7 cellular contexts compared by ENCODE assay signal in the genomic region with DNA sequence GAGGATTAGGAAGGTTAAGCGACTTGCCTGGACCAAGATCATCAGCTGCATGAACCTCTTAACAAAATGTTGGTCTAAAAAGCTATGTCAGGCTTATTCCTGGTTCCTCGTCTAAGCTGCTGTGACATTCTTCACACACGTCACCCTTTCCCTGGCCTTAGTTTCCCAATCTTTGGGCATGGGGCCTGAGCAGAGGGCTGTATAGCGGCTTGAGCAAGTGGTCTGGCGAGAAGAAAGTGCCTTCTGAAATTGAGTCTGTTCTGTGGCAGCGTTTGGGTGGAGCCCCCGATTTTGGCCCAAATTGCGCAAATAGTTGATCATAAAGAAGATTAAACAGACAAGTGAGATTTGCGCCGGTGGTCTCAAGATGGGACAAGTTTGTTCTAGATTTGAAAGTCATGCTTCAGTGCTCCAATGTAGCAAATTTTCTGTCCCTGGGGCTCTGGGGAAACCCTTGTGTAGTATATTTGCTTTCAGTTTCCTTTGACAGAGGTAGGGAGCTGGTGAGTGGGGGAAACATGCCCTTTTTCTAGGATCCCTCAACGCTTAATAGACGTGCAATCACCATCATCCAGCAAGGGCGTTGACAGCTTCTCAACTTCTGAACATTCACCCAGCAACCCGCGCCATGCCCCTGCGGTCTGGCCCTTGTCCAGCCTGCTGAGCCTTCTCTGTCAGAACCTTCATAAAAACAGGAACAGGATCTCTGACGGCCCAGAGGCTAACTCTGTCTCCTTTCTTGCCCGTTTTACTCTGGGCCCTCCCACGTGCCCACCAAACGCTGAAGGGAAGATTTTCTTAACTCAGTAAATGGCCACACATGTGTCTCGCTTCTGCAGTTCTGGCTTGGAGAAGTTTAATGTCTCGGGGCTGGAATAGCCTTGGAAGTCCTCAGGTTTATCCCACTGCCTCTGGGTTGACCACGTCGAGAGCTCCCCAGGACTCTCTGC. TPM values are rescaled to one million over a fixed set of nuclear protein-coding genes. Genes with fewer than 3 reads are reported as not detected.
A peak's percentile ranks its signal among the peaks of the same experiment; 100 is the strongest.
DNase-seq lines count a peak whose midpoint lies in the region; ATAC-seq and TF ChIP-seq lines count a peak whose summit lies in the region.

No MANE protein-coding gene starts in this region.

- peak overlapping the region; percentile 74 to 94 for H3K27ac Mint-ChIP-seq in effector memory CD8-positive, alpha-beta T cell

- no peaks in the 10 kb centered on the region for H3K36me3 ChIP-seq in RWPE2 (ENCODE audit: low read depth)

- H3K4me3 Mint-ChIP-seq in effector memory CD8-positive, alpha-beta T cell: peak overlapping the region; percentile 51 to 60

- H3K36me3 Mint-ChIP-seq in effector memory CD8-positive, alpha-beta T cell (ENCODE audit: insufficient read depth): no peaks in the 10 kb centered on the region

- TF ChIP-seq POLR2A in GM18951 (IDR thresholded peaks at IDR 0.05; ENCODE audit: extremely low read depth, insufficient read depth, insufficient read length): peak; percentile 7

- peak overlapping the region; percentile 70 for H3K27ac ChIP-seq in RWPE2 (ENCODE audit: poor library complexity, severe bottlenecking)

- H3K4me1 Mint-ChIP-seq in effector memory CD8-positive, alpha-beta T cell (ENCODE audit: low read depth in 2 of 2): peaks cover 10 to 40% of the 10 kb centered on the region in 2 donors

- TF ChIP-seq CTCF in RWPE2 (IDR thresholded peaks at IDR 0.05; ENCODE audit: poor library complexity, severe bottlenecking): no peak

- H3K9me3 ChIP-seq in RWPE2 (ENCODE audit: severe bottlenecking): no peaks in the 10 kb centered on the region

- in situ Hi-C loops in GM18951 (cut with MboI; ENCODE audit: low sequenced_read_pairs, unreplicated experiment): no loop called here

- no peak for DNase-seq in RWPE2 (ENCODE audit: low spot score)
- peak; percentile 4 to 31 (median 5) for DNase-seq in effector memory CD8-positive, alpha-beta T cell
- peak; percentile 12 to 36 (median 17) for DNase-seq in stimulated activated CD4-positive, alpha-beta T cell treated with anti-CD3 and anti-CD28 coated beads, Interleukin-12 subunit alpha, Interleukin-12 subunit beta, amount 100 ng/mL, for 48 hours (ENCODE audit: low read depth in 2 of 3, low spot score in 1 of 3)
- DNase-seq in dermis blood vessel endothelial cell: no peak
- no peak for DNase-seq in NCI-H1417 (lab: John Stamatoyannopoulos, UW)

- peak; percentile 67 for ATAC-seq in HG02885 (IDR thresholded peaks at IDR 0.05; ENCODE audit: poor library complexity, unreplicated experiment)
- no peak for ATAC-seq in RWPE2 (ENCODE audit: low read depth)
- ATAC-seq in effector memory CD8-positive, alpha-beta T cell (replicated peaks): peak; percentile 73

- peaks cover 0 to 9% of the 10 kb centered on the region in 2 donors for H3K27me3 Mint-ChIP-seq in effector memory CD8-positive, alpha-beta T cell

- H3K4me1 ChIP-seq in RWPE2 (ENCODE audit: insufficient read depth, poor library complexity, severe bottlenecking): peaks cover 26% of the 10 kb centered on the region

- H3K4me3 ChIP-seq in RWPE2 (ENCODE audit: severe bottlenecking): no peak overlapping the region

- H3K9me3 Mint-ChIP-seq in effector memory CD8-positive, alpha-beta T cell: no peaks in the 10 kb centered on the region

- no peaks in the 10 kb centered on the region for H3K27me3 ChIP-seq in RWPE2 (ENCODE audit: insufficient read depth, poor library complexity, severe bottlenecking)

RNA-seq across cellular contexts. Expression of a gene that starts 58.4 kb away (rescaled TPM):
- total RNA-seq in dermis blood vessel endothelial cell: 111 and 140 TPM in 2 replicates

Comparison
In these comparisons a context has a peak if more than half of its experiments do, and no peak if none do; other contexts are left out.
1. DNase-seq: peak in effector memory CD8-positive, alpha-beta T cell (3 of 3) and stimulated activated CD4-positive, alpha-beta T cell treated with anti-CD3 and anti-CD28 coated beads, Interleukin-12 subunit alpha, Interleukin-12 subunit beta, amount 100 ng/mL, for 48 hours (3 of 3); none in RWPE2 (single experiment), dermis blood vessel endothelial cell (single experiment) and NCI-H1417 (0 of 3).